12 cellular contexts compared by ENCODE assay signal in the genomic region with DNA sequence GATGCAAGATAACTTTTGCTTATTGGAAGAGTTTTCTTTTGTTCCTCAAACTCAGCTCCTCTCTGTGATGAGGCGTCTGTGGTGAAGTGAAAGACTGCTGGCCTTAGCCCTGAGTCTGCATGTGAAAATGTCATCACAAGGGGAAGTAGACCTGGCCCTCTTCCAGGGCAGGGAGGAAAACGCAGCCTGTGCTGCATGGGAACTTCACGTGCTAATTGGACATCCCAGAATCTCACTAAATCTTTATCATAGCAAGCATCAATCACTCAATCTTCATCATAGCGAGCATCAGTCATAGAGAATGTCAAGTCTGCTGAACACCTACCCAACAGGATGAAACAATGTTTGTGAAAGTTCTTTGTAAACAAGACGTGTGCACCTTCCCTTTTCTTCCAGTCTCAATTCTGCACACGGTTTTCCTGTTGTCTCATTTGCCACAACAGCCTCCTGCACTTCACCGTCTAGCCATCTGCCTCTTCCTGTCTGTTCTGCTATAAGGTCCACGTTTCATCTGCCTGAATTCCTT.
DNase-seq lines count a peak whose midpoint lies in the region; ATAC-seq and TF ChIP-seq lines count a peak whose summit lies in the region.
"Had no signal": no experiment of that assay in that cellular context is flagged by ENCODE, and none has a peak within 500 bp of the region (broad histone marks: within the 10 kb centered on the region; RNA-seq: fewer than 3 reads in every experiment).

No MANE protein-coding gene starts in this region.

- H2AFZ ChIP-seq in fibroblast of lung (ENCODE audit: low read length), result no peak overlapping the region

- H3K27ac ChIP-seq in CD4-positive, alpha-beta memory T cell (ENCODE audit: low read depth, low read length), result no peak overlapping the region
- H3K27ac ChIP-seq in fibroblast of lung (ENCODE audit: insufficient read depth, low read length), result no peak overlapping the region

- H3K79me2 ChIP-seq in fibroblast of lung (ENCODE audit: control insufficient read depth, insufficient read depth, low read length), result no peaks in the 10 kb centered on the region

- no peaks in the 10 kb centered on the region for H4K20me1 ChIP-seq in fibroblast of lung (ENCODE audit: control insufficient read depth, extremely low read depth, insufficient read depth, low read length)

- intact Hi-C loops in CD4-positive, alpha-beta memory T cell (cut with micrococcal nuclease), result no loop called here

- H3K4me1 ChIP-seq in CD4-positive, alpha-beta memory T cell (ENCODE audit: insufficient read depth, low read length), result peaks cover 9% of the 10 kb centered on the region
- no peaks in the 10 kb centered on the region for H3K4me1 ChIP-seq in fibroblast of lung (ENCODE audit: control insufficient read depth, extremely low read depth, insufficient read depth, low read length)

- no peak overlapping the region for H3K9ac ChIP-seq in fibroblast of lung (ENCODE audit: insufficient read depth, low read length)

- DNase-seq in CD4-positive, alpha-beta memory T cell, result peak in 1 of 5 donors; percentile 6
- peak; percentile 38 to 71 for DNase-seq in NOMO-1 (lab: John Stamatoyannopoulos, UW; ENCODE audit: unreplicated experiment in 2 of 2)
- peak; percentile 40 for DNase-seq in fibroblast of lung (ENCODE audit: low read depth in 2 of 2)
- peak; percentile 55 for DNase-seq in mucosa of gallbladder (ENCODE audit: low spot score)
- DNase-seq in iPS-NIHi7 (ENCODE audit: extremely low spot score), result no peak
- DNase-seq in NCI-H524 treated with DMSO at 0.1 percent for 48 hours (lab: John Stamatoyannopoulos, UW), result no peak
- DNase-seq in T-helper 1 cell, result no peak
- DNase-seq: H9, NCI-H2029, SW 1271 had no signal

- no peaks in the 10 kb centered on the region for H3K9me3 ChIP-seq in CD4-positive, alpha-beta memory T cell (ENCODE audit: control insufficient read depth in 1 of 2, low read length in 2 of 2)
- no peaks in the 10 kb centered on the region for H3K9me3 ChIP-seq in fibroblast of lung (ENCODE audit: control insufficient read depth, insufficient read depth, low read depth, low read length)

- TF ChIP-seq CTCF in fibroblast of lung (conservative IDR thresholded peaks at IDR 0.05 in 1 of 2, IDR thresholded peaks at IDR 0.05 in 1 of 2; ENCODE audit: low read depth in 1 of 2, low read length in 2 of 2), result no peak

- H3K4me3 Mint-ChIP-seq in CD4-positive, alpha-beta memory T cell, result peak overlapping the region in 6 of 8 donors; percentile 3 to 73 (median 54)
- H3K4me3 Mint-ChIP-seq: H9; stimulated activated effector memory CD8-positive, alpha-beta T cell treated with anti-CD3 and anti-CD28 coated beads, Interleukin-12 subunit alpha, Interleukin-12 subunit beta, amount 100 ng/mL, for 72 hours had no signal

- ATAC-seq in HG03045 (IDR thresholded peaks at IDR 0.05; ENCODE audit: unreplicated experiment), result no peak
- ATAC-seq: stimulated activated effector memory CD8-positive, alpha-beta T cell treated with anti-CD3 and anti-CD28 coated beads, Interleukin-12 subunit alpha, Interleukin-12 subunit beta, amount 100 ng/mL, for 72 hours had no signal

- no peaks in the 10 kb centered on the region for H3K36me3 ChIP-seq in CD4-positive, alpha-beta memory T cell (ENCODE audit: insufficient read depth, low read length)
- no peaks in the 10 kb centered on the region for H3K36me3 ChIP-seq in fibroblast of lung (ENCODE audit: control insufficient read depth, insufficient read depth, low read length)

- H3K9me3 Mint-ChIP-seq in CD4-positive, alpha-beta memory T cell, result peaks cover 3 to 18% (median 12%) of the 10 kb centered on the region in 8 donors

- H3K27me3 ChIP-seq in CD4-positive, alpha-beta memory T cell (ENCODE audit: insufficient read depth, low read length), result no peaks in the 10 kb centered on the region
- peaks cover 3% of the 10 kb centered on the region for H3K27me3 ChIP-seq in fibroblast of lung (ENCODE audit: control insufficient read depth, insufficient read depth, low read length)

- POLR2A ChIA-PET in CD4-positive, alpha-beta memory T cell (lab: Charles Lee; ENCODE audit: partially characterized antibody), result no interaction called here

- H3K4me1 Mint-ChIP-seq in CD4-positive, alpha-beta memory T cell, result peaks cover 15 to 28% (median 19%) of the 10 kb centered on the region in 4 donors

- CTCF ChIA-PET in CD4-positive, alpha-beta memory T cell (lab: Charles Lee; ENCODE audit: partially characterized antibody), result interaction anchor here (1.5 kb wide), 1 partner anchor 17 kb away, joined by 5 read pairs; no protein-coding TSS in a partner anchor

- H3K27ac Mint-ChIP-seq in CD4-positive, alpha-beta memory T cell, result peak overlapping the region in 5 of 7 donors; percentile 2 to 83 (median 48)
- H3K27ac Mint-ChIP-seq: stimulated activated effector memory CD8-positive, alpha-beta T cell treated with anti-CD3 and anti-CD28 coated beads, Interleukin-12 subunit alpha, Interleukin-12 subunit beta, amount 100 ng/mL, for 72 hours had no signal

- peaks cover 3 to 7% of the 10 kb centered on the region in 2 donors for H3K36me3 Mint-ChIP-seq in CD4-positive, alpha-beta memory T cell
- H3K36me3 Mint-ChIP-seq: stimulated activated effector memory CD8-positive, alpha-beta T cell treated with anti-CD3 and anti-CD28 coated beads, Interleukin-12 subunit alpha, Interleukin-12 subunit beta, amount 100 ng/mL, for 72 hours had no signal

- no peak overlapping the region for H3K4me3 ChIP-seq in CD4-positive, alpha-beta memory T cell (ENCODE audit: low read length in 2 of 2)
- no peak overlapping the region for H3K4me3 ChIP-seq in fibroblast of lung (replicated peaks in 1 of 4; ENCODE audit: control extremely low read depth in 1 of 4, insufficient read depth in 1 of 4, low read depth in 3 of 4, low read length in 4 of 4)

- H3K4me2 ChIP-seq in fibroblast of lung (ENCODE audit: extremely low read depth, insufficient read depth, low read length), result no peak overlapping the region

- peaks cover 5 to 7% of the 10 kb centered on the region in 2 donors for H3K27me3 Mint-ChIP-seq in CD4-positive, alpha-beta memory T cell

Comparison
In these comparisons a context has a peak if more than half of its experiments do, and no peak if none do; other contexts are left out.
1. DNase-seq: peak in NOMO-1 (2 of 2), fibroblast of lung (2 of 2) and mucosa of gallbladder (single experiment); none in iPS-NIHi7 (single experiment), NCI-H524 treated with DMSO at 0.1 percent for 48 hours (single experiment) and T-helper 1 cell (0 of 5).